12 cellular contexts compared by ENCODE assay signal in the genomic region with DNA sequence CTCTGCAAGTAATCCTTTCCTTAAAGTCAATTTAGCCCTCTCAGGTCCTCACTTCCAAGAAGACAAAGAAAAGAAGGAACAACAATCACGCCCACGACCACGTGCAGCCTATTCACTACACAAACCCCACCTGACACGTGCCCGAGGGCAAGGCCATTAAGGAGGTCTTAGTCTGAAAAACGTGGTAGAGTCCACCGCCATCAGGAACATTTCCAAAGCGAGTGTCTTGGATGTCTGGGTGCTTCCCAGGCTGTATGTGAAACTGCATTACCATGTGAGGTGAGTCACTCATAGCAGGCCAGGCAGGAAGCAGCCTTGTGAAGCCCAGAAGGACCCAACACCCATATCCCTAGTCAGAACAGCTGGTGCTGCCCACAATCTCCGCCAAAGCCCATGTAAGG. TPM values are rescaled to one million over a fixed set of nuclear protein-coding genes. Genes with fewer than 3 reads are reported as not detected.
DNase-seq lines count a peak whose midpoint lies in the region; ATAC-seq and TF ChIP-seq lines count a peak whose summit lies in the region.
"Had no signal": no experiment of that assay in that cellular context is flagged by ENCODE, and none has a peak within 500 bp of the region (broad histone marks: within the 10 kb centered on the region; RNA-seq: fewer than 3 reads in every experiment).

No MANE protein-coding gene starts in this region.

- no peak for TF ChIP-seq POLR2A in breast epithelium (IDR thresholded peaks at IDR 0.05)

- CTCF ChIA-PET in MCF 10A (lab: Yijun Ruan, JAX) = interaction anchor here (0.6 kb wide), 1 partner anchor 262 kb away, joined by 4 read pairs; no protein-coding TSS in a partner anchor

- H3K27me3 ChIP-seq in breast epithelium = no peaks in the 10 kb centered on the region
- no peaks in the 10 kb centered on the region for H3K27me3 ChIP-seq in aorta (ENCODE audit: control insufficient read depth in 1 of 2, insufficient read depth in 2 of 2, low read length in 1 of 2)

- H3K9me3 ChIP-seq in breast epithelium = no peaks in the 10 kb centered on the region
- no peaks in the 10 kb centered on the region for H3K9me3 ChIP-seq in aorta (ENCODE audit: control insufficient read depth, low read length)

- H3K36me3 Mint-ChIP-seq in MCF 10A (ENCODE audit: insufficient read depth, unreplicated experiment) = no peaks in the 10 kb centered on the region
- no peaks in the 10 kb centered on the region for H3K36me3 Mint-ChIP-seq in activated T-helper 2 cell treated with anti-CD3 and anti-CD28 coated beads, Interferon-gamma antibody, Interleukin-2, Interleukin-4, amounts not matched to agents 10 μg/mL and 5 μg/mL and 100 μg/mL, durations not matched to agents 14 hours and 24 hours and 36 hours (ENCODE audit: low read depth)
- H3K36me3 Mint-ChIP-seq: CD4-positive, alpha-beta memory T cell had no signal

- no peak overlapping the region for H3K4me3 Mint-ChIP-seq in MCF 10A (ENCODE audit: unreplicated experiment)
- no peak overlapping the region for H3K4me3 Mint-ChIP-seq in activated T-helper 2 cell treated with anti-CD3 and anti-CD28 coated beads, Interferon-gamma antibody, Interleukin-2, Interleukin-4, amounts not matched to agents 10 μg/mL and 5 μg/mL and 100 μg/mL, durations not matched to agents 14 hours and 24 hours and 36 hours (ENCODE audit: low read depth)
- H3K4me3 Mint-ChIP-seq: CD4-positive, alpha-beta memory T cell had no signal

- H3K36me3 ChIP-seq in breast epithelium (no peaks in the 10 kb centered on the region), aorta (ENCODE audit: control insufficient read depth in 1 of 2, insufficient read depth in 2 of 2, low read length in 1 of 2) (no peaks in the 10 kb centered on the region)

- intact Hi-C loops in MCF 10A (cut with micrococcal nuclease) (no loop called here), breast epithelium (cut with DNase I; ENCODE audit: low total_unique reads) (no loop called here), aorta (cut with DNase I) (no loop called here)
- intact Hi-C loops in activated T-helper 2 cell treated with anti-CD3 and anti-CD28 coated beads, Interferon-gamma antibody, Interleukin-2, Interleukin-4, amounts not matched to agents 10 μg/mL and 5 μg/mL and 100 μg/mL, durations not matched to agents 14 hours and 24 hours and 36 hours (cut with micrococcal nuclease) = no loop called here

- H3K27ac ChIP-seq in breast epithelium (no peak overlapping the region), aorta (ENCODE audit: low read depth in 1 of 2, low read length in 2 of 2) (no peak overlapping the region)

- peaks cover 42% of the 10 kb centered on the region for H3K27me3 Mint-ChIP-seq in MCF 10A (ENCODE audit: insufficient read depth, unreplicated experiment)
- H3K27me3 Mint-ChIP-seq in activated T-helper 2 cell treated with anti-CD3 and anti-CD28 coated beads, Interferon-gamma antibody, Interleukin-2, Interleukin-4, amounts not matched to agents 10 μg/mL and 5 μg/mL and 100 μg/mL, durations not matched to agents 14 hours and 24 hours and 36 hours (ENCODE audit: low read depth) = peaks cover 6% of the 10 kb centered on the region

- DNase-seq in MCF 10A (ENCODE audit: unreplicated experiment) (peak; percentile 65), breast epithelium (ENCODE audit: low spot score in 2 of 2) (no peak), hepatic stellate cell (ENCODE audit: low spot score) (peak; percentile 86), aorta (peak; percentile 23 to 29), GM19238 (ENCODE audit: insufficient read length, low spot score) (no peak), NCI-H748 treated with DMSO at 0.1 percent for 48 hours (lab: John Stamatoyannopoulos, UW) (no peak)
- no peak for DNase-seq in activated T-helper 2 cell treated with anti-CD3 and anti-CD28 coated beads, Interferon-gamma antibody, Interleukin-2, Interleukin-4, amounts not matched to agents 10 μg/mL and 5 μg/mL and 100 μg/mL, durations not matched to agents 14 hours and 24 hours and 36 hours (ENCODE audit: low spot score)
- DNase-seq: CD4-positive, alpha-beta memory T cell; NCI-H1694; T1000 had no signal

- WGBS in aorta, 2 donors = 81 to 88% methylated on average over 9 of the region's 9 CpGs

- no peaks in the 10 kb centered on the region for H3K9me3 Mint-ChIP-seq in MCF 10A (ENCODE audit: unreplicated experiment)
- H3K9me3 Mint-ChIP-seq in activated T-helper 2 cell treated with anti-CD3 and anti-CD28 coated beads, Interferon-gamma antibody, Interleukin-2, Interleukin-4, amounts not matched to agents 10 μg/mL and 5 μg/mL and 100 μg/mL, durations not matched to agents 14 hours and 24 hours and 36 hours = no peaks in the 10 kb centered on the region

- no TSS peak for BruUV-seq in MCF 10A (replicated peaks; lab: Mats Ljungman, UMichigan)

- H3K27ac Mint-ChIP-seq in MCF 10A (ENCODE audit: low read depth, unreplicated experiment) = no peak overlapping the region
- peak overlapping the region; percentile 60 for H3K27ac Mint-ChIP-seq in activated T-helper 2 cell treated with anti-CD3 and anti-CD28 coated beads, Interferon-gamma antibody, Interleukin-2, Interleukin-4, amounts not matched to agents 10 μg/mL and 5 μg/mL and 100 μg/mL, durations not matched to agents 14 hours and 24 hours and 36 hours

- peaks cover 10% of the 10 kb centered on the region for H3K4me1 Mint-ChIP-seq in MCF 10A (ENCODE audit: insufficient read depth, unreplicated experiment)
- peaks cover 26% of the 10 kb centered on the region for H3K4me1 Mint-ChIP-seq in activated T-helper 2 cell treated with anti-CD3 and anti-CD28 coated beads, Interferon-gamma antibody, Interleukin-2, Interleukin-4, amounts not matched to agents 10 μg/mL and 5 μg/mL and 100 μg/mL, durations not matched to agents 14 hours and 24 hours and 36 hours (ENCODE audit: low read depth)

- no peaks in the 10 kb centered on the region for H3K4me1 ChIP-seq in breast epithelium
- H3K4me1 ChIP-seq in aorta (ENCODE audit: control insufficient read depth in 1 of 2, insufficient read depth in 2 of 2, low read length in 2 of 2) = no peaks in the 10 kb centered on the region

- TF ChIP-seq CTCF in MCF 10A (IDR thresholded peaks at IDR 0.05; ENCODE audit: unreplicated experiment) = no peak
- TF ChIP-seq CTCF in breast epithelium (IDR thresholded peaks at IDR 0.05) = no peak

- H3K4me3 ChIP-seq in breast epithelium (no peak overlapping the region), aorta (ENCODE audit: low read length in 2 of 2) (no peak overlapping the region)

- ATAC-seq in aorta (ENCODE audit: low FRiP score) = no peak
- no peak for ATAC-seq in GM19328 (IDR thresholded peaks at IDR 0.05; ENCODE audit: unreplicated experiment)

- POLR2A ChIA-PET in MCF 10A (lab: Yijun Ruan, JAX) = no interaction called here

RNA-seq across cellular contexts. Expression of a gene that starts 3.2 kb away (rescaled TPM):
- total RNA-seq in MCF 10A (2022) (not detected in 2 replicates), breast epithelium (1 to 10 TPM in 1 of 3 donors, under 1 TPM in 1, not detected in 1; 0.48 to 1.3 TPM), aorta (not detected)
- not detected in 2 replicates for total RNA-seq in activated T-helper 2 cell treated with anti-CD3 and anti-CD28 coated beads, Interferon-gamma antibody, Interleukin-2, Interleukin-4, amounts not matched to agents 10 μg/mL and 5 μg/mL and 100 μg/mL, durations not matched to agents 14 hours and 24 hours and 36 hours
- not detected for polyA plus RNA-seq in aorta
- total RNA-seq: CD4-positive, alpha-beta memory T cell had no signal
- polyA plus RNA-seq: CD4-positive, alpha-beta memory T cell had no signal

RNA-seq across cellular contexts. Expression of a gene that starts 11.5 kb away (rescaled TPM):
- total RNA-seq in MCF 10A (2022) (not detected in 2 replicates), breast epithelium (1 to 10 TPM in 1 of 3 donors, not detected in 2; 2.0 TPM), aorta (not detected)
- not detected in 2 replicates for total RNA-seq in activated T-helper 2 cell treated with anti-CD3 and anti-CD28 coated beads, Interferon-gamma antibody, Interleukin-2, Interleukin-4, amounts not matched to agents 10 μg/mL and 5 μg/mL and 100 μg/mL, durations not matched to agents 14 hours and 24 hours and 36 hours
- polyA plus RNA-seq in aorta = 1 to 10 TPM in 1 of 2 donors, under 1 TPM in 1; 0.10 to 2.0 TPM
- total RNA-seq: CD4-positive, alpha-beta memory T cell; subcutaneous adipose tissue had no signal
- polyA plus RNA-seq: CD4-positive, alpha-beta memory T cell had no signal

RNA-seq across cellular contexts. Expression of a gene that starts 23.4 kb away (rescaled TPM):
- total RNA-seq in MCF 10A (2022) = not detected in 2 replicates
- total RNA-seq in breast epithelium = under 1 TPM in 1 of 3 donors, not detected in 2; 0.33 TPM
- not detected in 2 replicates for total RNA-seq in activated T-helper 2 cell treated with anti-CD3 and anti-CD28 coated beads, Interferon-gamma antibody, Interleukin-2, Interleukin-4, amounts not matched to agents 10 μg/mL and 5 μg/mL and 100 μg/mL, durations not matched to agents 14 hours and 24 hours and 36 hours
- total RNA-seq in aorta = not detected
- polyA plus RNA-seq in aorta = 1 to 10 TPM; 3.9 to 4.6 TPM
- total RNA-seq: CD4-positive, alpha-beta memory T cell; subcutaneous adipose tissue had no signal
- polyA plus RNA-seq: CD4-positive, alpha-beta memory T cell had no signal

RNA-seq across cellular contexts. Expression of a gene that starts 41.4 kb away (rescaled TPM):
- total RNA-seq in MCF 10A (2022) = not detected in 2 replicates
- not detected for total RNA-seq in breast epithelium
- not detected in 2 replicates for total RNA-seq in activated T-helper 2 cell treated with anti-CD3 and anti-CD28 coated beads, Interferon-gamma antibody, Interleukin-2, Interleukin-4, amounts not matched to agents 10 μg/mL and 5 μg/mL and 100 μg/mL, durations not matched to agents 14 hours and 24 hours and 36 hours
- total RNA-seq in aorta = not detected
- polyA plus RNA-seq in aorta = not detected
- total RNA-seq: CD4-positive, alpha-beta memory T cell; subcutaneous adipose tissue had no signal
- polyA plus RNA-seq: CD4-positive, alpha-beta memory T cell had no signal

Comparison
In these comparisons a context has a peak if more than half of its experiments do, and no peak if none do; other contexts are left out.
1. DNase-seq: peak in MCF 10A (single experiment), hepatic stellate cell (single experiment) and aorta (2 of 2); none in breast epithelium (0 of 2), activated T-helper 2 cell treated with anti-CD3 and anti-CD28 coated beads, Interferon-gamma antibody, Interleukin-2, Interleukin-4, amounts not matched to agents 10 μg/mL and 5 μg/mL and 100 μg/mL, durations not matched to agents 14 hours and 24 hours and 36 hours (single experiment), GM19238 (single experiment) and NCI-H748 treated with DMSO at 0.1 percent for 48 hours (single experiment).